ENCODE assay signal across 9 cellular contexts in the genomic region with DNA sequence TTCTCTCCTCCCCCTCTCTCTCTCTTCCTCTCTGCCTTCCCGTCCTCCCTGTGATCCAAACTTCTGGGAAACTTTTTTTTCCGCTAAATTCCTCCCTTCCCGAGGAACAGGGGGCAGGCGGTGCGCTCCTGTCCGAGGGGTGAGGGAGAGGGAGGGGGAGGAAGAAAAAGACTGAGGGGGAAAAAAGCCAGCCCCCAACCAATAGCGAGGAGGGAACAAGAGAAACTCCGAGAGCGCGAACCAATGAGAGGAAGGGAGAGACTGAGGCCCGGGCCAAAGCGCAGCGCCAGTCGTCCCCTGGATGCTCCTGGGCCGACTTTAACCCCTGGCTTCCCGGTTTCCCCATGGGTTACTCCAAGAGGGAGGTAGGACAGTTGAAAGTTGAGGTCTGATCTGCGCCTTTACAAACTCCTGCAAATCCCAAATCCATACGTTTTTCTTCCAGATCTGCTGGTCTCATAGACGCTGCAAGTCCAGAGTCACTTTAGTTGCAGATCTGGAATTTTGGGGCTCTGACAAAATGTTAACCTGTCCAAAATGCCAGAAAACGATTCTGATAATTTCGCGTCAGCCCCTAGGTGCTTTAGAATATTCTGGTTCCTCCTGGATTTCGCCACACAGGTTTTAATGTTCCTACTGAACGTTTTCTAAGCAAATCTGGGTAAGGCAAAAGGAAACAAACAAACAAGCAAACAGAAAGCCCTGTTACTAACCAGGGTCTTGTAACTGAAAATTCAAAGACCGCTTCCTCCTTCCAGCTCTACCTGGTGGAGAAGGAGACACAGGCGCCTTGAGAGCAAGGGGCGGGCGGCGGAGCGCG. TPM values are rescaled to one million over a fixed set of nuclear protein-coding genes. Genes with fewer than 3 reads are reported as not detected.
A peak's percentile ranks its signal among the peaks of the same experiment; 100 is the strongest.
DNase-seq lines count a peak whose midpoint lies in the region; ATAC-seq and TF ChIP-seq lines count a peak whose summit lies in the region.
"Had no signal": no experiment of that assay in that cellular context is flagged by ENCODE, and none has a peak within 500 bp of the region (broad histone marks: within the 10 kb centered on the region; RNA-seq: fewer than 3 reads in every experiment).

TSS of gene TBX15 (minus strand) at position 158 of the 820 bp plus-strand sequence. CDS start 548 bp downstream, outside the sequence.

- H3F3A ChIP-seq in SK-N-SH (replicated peaks; ENCODE audit: insufficient read depth) = peaks cover 6% of the 10 kb centered on the region

- 13% methylated on average over 25 of the region's 31 CpGs for WGBS in SK-N-SH (ENCODE audit: low lambda C conversion rate)
- WGBS in suprapubic skin = 19% methylated on average over 31 of the region's 31 CpGs

- H3K4me1 ChIP-seq in SK-N-SH (ENCODE audit: control insufficient read depth in 1 of 2, insufficient read depth in 2 of 2, low read depth in 1 of 2, low read length in 1 of 2) (no peaks in the 10 kb centered on the region; a peak in 1 of 4 replicates), lower lobe of right lung (peaks cover 28% of the 10 kb centered on the region), suprapubic skin (peaks cover 52% of the 10 kb centered on the region)

- H3K4me2 ChIP-seq in SK-N-SH = peak within 1 kb of the TSS; percentile 85

- CTCF ChIA-PET in SK-N-SH (lab: Yijun Ruan, JAX) = interaction anchor here (2.3 kb wide), 1 partner anchor 21 kb away, joined by 10 read pairs; no protein-coding TSS in a partner anchor

- TF ChIP-seq POLR2A in suprapubic skin (IDR thresholded peaks at IDR 0.05) = no peak

- H3K27ac ChIP-seq in SK-N-SH (ENCODE audit: low read depth in 2 of 2, low read length in 1 of 2) (no peak within 1 kb of the TSS), lower lobe of right lung (no peak within 1 kb of the TSS), suprapubic skin (peak within 1 kb of the TSS; percentile 84)
- H3K27ac ChIP-seq: 22Rv1 had no signal

- no peak for TF ChIP-seq CTCF in SK-N-SH (IDR thresholded peaks at IDR 0.05)
- TF ChIP-seq CTCF in choroid plexus epithelial cell (conservative IDR thresholded peaks at IDR 0.05; ENCODE audit: low read depth, low read length) = no peak
- no peak for TF ChIP-seq CTCF in lower lobe of right lung (IDR thresholded peaks at IDR 0.05)
- TF ChIP-seq CTCF in suprapubic skin (IDR thresholded peaks at IDR 0.05) = no peak

- TF ChIP-seq RAD21 in SK-N-SH (IDR thresholded peaks at IDR 0.05; ENCODE audit: low read length) = no peak

- H4K20me1 ChIP-seq in SK-N-SH (ENCODE audit: insufficient read depth) = no peaks in the 10 kb centered on the region

- no peaks in the 10 kb centered on the region for H3K9me2 ChIP-seq in SK-N-SH

- ATAC-seq in SK-N-SH treated with all-trans-retinoic acid at 6 μM for 48 hours (no peak), lower lobe of right lung (no peak), GM21390 (IDR thresholded peaks at IDR 0.05; ENCODE audit: unreplicated experiment) (no peak), HG02981 (IDR thresholded peaks at IDR 0.05; ENCODE audit: unreplicated experiment) (no peak)

- no peak for TF ChIP-seq EP300 in SK-N-SH (IDR thresholded peaks at IDR 0.05; ENCODE audit: borderline replicate concordance in 1 of 2, low read depth in 1 of 2, low read length in 1 of 2)
- no peak for TF ChIP-seq EP300 in suprapubic skin (IDR thresholded peaks at IDR 0.05)

- no peaks in the 10 kb centered on the region for H3K79me2 ChIP-seq in SK-N-SH (ENCODE audit: insufficient read depth)

- peak within 1 kb of the TSS; percentile 24 to 54 for H3K4me3 ChIP-seq in SK-N-SH (ENCODE audit: low read depth in 2 of 2, low read length in 1 of 2)
- H3K4me3 ChIP-seq in choroid plexus epithelial cell (ENCODE audit: low read depth, low read length) = peak within 1 kb of the TSS; percentile 89
- peak within 1 kb of the TSS; percentile 45 for H3K4me3 ChIP-seq in lower lobe of right lung
- H3K4me3 ChIP-seq in suprapubic skin = peak within 1 kb of the TSS; percentile 56

- peaks cover 100% of the 10 kb centered on the region for H3K27me3 ChIP-seq in SK-N-SH (ENCODE audit: insufficient read depth)
- H3K27me3 ChIP-seq in lower lobe of right lung (ENCODE audit: low read depth) = peaks cover 100% of the 10 kb centered on the region
- H3K27me3 ChIP-seq in suprapubic skin = peaks cover 100% of the 10 kb centered on the region

- no peak for DNase-seq in SK-N-SH
- DNase-seq in choroid plexus epithelial cell (ENCODE audit: low read depth) = peak; percentile 81
- DNase-seq in lower lobe of right lung = no peak
- DNase-seq in suprapubic skin (ENCODE audit: low spot score in 2 of 2) = no peak
- no peak for DNase-seq in NOMO-1 treated with DMSO at 0.1 percent for 48 hours (lab: John Stamatoyannopoulos, UW; ENCODE audit: unreplicated experiment)

- H2AFZ ChIP-seq in SK-N-SH (ENCODE audit: low read depth) = peak within 1 kb of the TSS; percentile 46; the same call in 1 of the 2 replicates

- intact Hi-C loops in lower lobe of right lung (cut with DNase I) = no loop called here

- H3K9ac ChIP-seq in SK-N-SH = no peak within 1 kb of the TSS

- POLR2A ChIA-PET in SK-N-SH (lab: Yijun Ruan, JAX) = no interaction called here

- H3K9me3 ChIP-seq in SK-N-SH = no peaks in the 10 kb centered on the region
- no peaks in the 10 kb centered on the region for H3K9me3 ChIP-seq in lower lobe of right lung
- no peaks in the 10 kb centered on the region for H3K9me3 ChIP-seq in suprapubic skin

- H3K36me3 ChIP-seq in SK-N-SH (replicated peaks in 1 of 2; ENCODE audit: control insufficient read depth in 1 of 2, insufficient read depth in 2 of 2, low read length in 1 of 2) (no peaks in the 10 kb centered on the region), lower lobe of right lung (no peaks in the 10 kb centered on the region), suprapubic skin (no peaks in the 10 kb centered on the region)

TF ChIP-seq in SK-N-SH, 30 proteins besides CTCF, POLR2A, EP300 and RAD21:
- TF ChIP-seq RCOR1 (IDR thresholded peaks at IDR 0.05; ENCODE audit: low read length) = no peak
- no peak for TF ChIP-seq POLR2AphosphoS5 (IDR thresholded peaks at IDR 0.05; ENCODE audit: low read depth, low read length)
- no peak for TF ChIP-seq ELF1 (IDR thresholded peaks at IDR 0.05)
- TF ChIP-seq RFX5 (IDR thresholded peaks at IDR 0.05; ENCODE audit: low read length) = no peak
- TF ChIP-seq, protein P1, sequence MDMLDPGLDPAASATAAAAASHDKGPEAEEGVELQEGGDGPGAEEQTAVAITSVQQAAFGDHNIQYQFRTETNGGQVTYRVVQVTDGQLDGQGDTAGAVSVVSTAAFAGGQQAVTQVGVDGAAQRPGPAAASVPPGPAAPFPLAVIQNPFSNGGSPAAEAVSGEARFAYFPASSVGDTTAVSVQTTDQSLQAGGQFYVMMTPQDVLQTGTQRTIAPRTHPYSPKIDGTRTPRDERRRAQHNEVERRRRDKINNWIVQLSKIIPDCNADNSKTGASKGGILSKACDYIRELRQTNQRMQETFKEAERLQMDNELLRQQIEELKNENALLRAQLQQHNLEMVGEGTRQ (IDR thresholded peaks at IDR 0.05; ENCODE audit: borderline replicate concordance, low read depth, low read length) = no peak
- TF ChIP-seq MEF2A (IDR thresholded peaks at IDR 0.05; ENCODE audit: borderline replicate concordance, low read depth) = no peak
TF ChIP-seq in SK-N-SH: peak in this region for 0.

TF ChIP-seq in SK-N-SH treated with all-trans-retinoic acid at 6 μM for 48 hours, 23 proteins besides CTCF, POLR2A, EP300 and RAD21 (continues in another document):
- TF ChIP-seq RARB (CRISPR knock-in tag; IDR thresholded peaks at IDR 0.05) (no peak), SNAI2 (CRISPR knock-in tag; IDR thresholded peaks at IDR 0.05) (no peak), ZNF565 (CRISPR knock-in tag; conservative IDR thresholded peaks at IDR 0.05; ENCODE audit: low read depth) (no peak), TSHZ2 (CRISPR knock-in tag; IDR thresholded peaks at IDR 0.05) (no peak), ZNF70 (CRISPR knock-in tag; IDR thresholded peaks at IDR 0.05) (no peak), ZC3H10 (CRISPR knock-in tag; IDR thresholded peaks at IDR 0.05) (no peak), ISL1 (CRISPR knock-in tag; IDR thresholded peaks at IDR 0.05) (no peak), BACH2 (CRISPR knock-in tag; IDR thresholded peaks at IDR 0.05; ENCODE audit: borderline replicate concordance) (no peak), ZFP30 (CRISPR knock-in tag; IDR thresholded peaks at IDR 0.05) (no peak), CSDC2 (CRISPR knock-in tag; IDR thresholded peaks at IDR 0.05) (no peak), ESRRG (CRISPR knock-in tag; IDR thresholded peaks at IDR 0.05) (no peak)

RNA-seq across cellular contexts. Expression of gene TBX15, which starts in this region (rescaled TPM):
- 0.02 TPM in 1 of 2 replicates, not detected in the other for polyA plus RNA-seq in SK-N-SH (2012; rRNA removed)
- 0.01 TPM in 1 of 2 replicates, not detected in the other for polyA plus RNA-seq in SK-N-SH (2012; cell fraction: cytosol; rRNA removed)
- polyA plus RNA-seq in SK-N-SH (2012; cell fraction: nucleus; rRNA removed) = 0.01 TPM in 1 of 2 replicates, not detected in the other
- 0.15 TPM for total RNA-seq in lower lobe of right lung
- total RNA-seq in suprapubic skin = 10 to 100 TPM in 1 of 4 donors, 1 to 10 TPM in 3; 3.3 to 10.8 (median 3.5) TPM

Comparison
In these comparisons a context has a peak if more than half of its experiments do, and no peak if none do; other contexts are left out.
1. H3K4me3 ChIP-seq: peak in every context shown above with its lines; median percentile 89 in choroid plexus epithelial cell; 56 in suprapubic skin; 45 in lower lobe of right lung; 39 in SK-N-SH.